8 cellular contexts compared by ENCODE assay signal in the genomic region with DNA sequence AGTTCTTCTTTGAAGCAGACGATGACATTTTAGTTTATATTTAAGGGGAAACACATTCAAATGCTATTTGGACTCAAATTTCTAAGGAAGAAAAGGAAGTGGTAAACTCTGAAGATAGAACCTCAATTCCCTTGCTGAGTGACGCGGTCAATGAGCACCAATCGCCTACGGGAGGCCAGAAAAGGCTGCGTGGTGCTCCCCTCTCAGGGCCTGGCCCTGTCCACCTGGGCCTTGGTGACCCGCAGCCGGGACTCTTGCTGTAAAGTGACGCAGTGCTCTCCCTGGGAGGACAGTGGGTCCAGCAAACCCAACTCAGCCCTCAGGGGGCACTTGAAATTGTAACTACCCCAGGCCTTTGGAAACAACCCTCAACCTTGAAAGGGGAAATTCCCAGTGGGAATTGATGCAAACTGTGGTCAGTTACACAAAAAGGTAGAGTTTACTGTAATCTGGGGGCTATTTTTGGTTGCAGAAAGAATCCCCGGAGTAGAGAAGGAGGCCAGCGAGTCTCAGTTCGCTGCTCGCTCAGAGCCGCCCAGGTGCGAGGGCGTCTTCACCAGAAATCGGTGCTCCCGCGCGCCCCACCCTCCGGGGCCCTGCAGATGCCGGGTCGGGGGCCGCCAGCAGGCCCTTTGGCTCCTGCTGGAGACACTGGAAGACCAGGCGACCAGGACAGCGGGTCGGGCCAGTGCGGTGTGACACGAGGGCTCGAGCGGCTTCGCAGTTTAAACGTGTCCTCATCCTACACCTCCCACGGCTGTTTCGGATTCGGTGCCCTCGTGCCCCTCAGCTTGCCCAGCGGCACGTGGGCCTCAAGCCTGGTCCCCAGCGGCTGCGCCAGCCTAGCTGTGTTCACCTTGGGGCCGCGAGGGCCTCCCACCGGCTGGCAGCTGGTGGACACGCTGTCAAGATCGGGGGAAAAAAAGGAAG. TPM values are rescaled to one million over a fixed set of nuclear protein-coding genes. Genes with fewer than 3 reads are reported as not detected.
DNase-seq lines count a peak whose midpoint lies in the region; ATAC-seq, FAIRE-seq and TF ChIP-seq lines count a peak whose summit lies in the region.

No MANE protein-coding gene starts in this region.

- intact Hi-C loops in Panc1 (cut with micrococcal nuclease; ENCODE audit: unreplicated experiment) (loop anchor here (10.0 kb wide), 1 partner anchor 108 kb away; no protein-coding TSS in a partner anchor), HepG2 (cut with micrococcal nuclease; ENCODE audit: unreplicated experiment) (no loop called here)

- H3K27me3 ChIP-seq in Panc1 (ENCODE audit: control insufficient read depth, insufficient read depth, low read length): no peaks in the 10 kb centered on the region
- peaks cover 2 to 33% of the 10 kb centered on the region in 2 experiments; a peak in 4 of 5 replicates for H3K27me3 ChIP-seq in HepG2 (ENCODE audit: control insufficient read depth in 1 of 2, insufficient read depth in 2 of 2, low read length in 2 of 2)

- ATAC-seq in GM21737 (IDR thresholded peaks at IDR 0.05; ENCODE audit: unreplicated experiment): peak; percentile 22
- no peak for ATAC-seq in Panc1
- ATAC-seq in HepG2: no peak
- ATAC-seq in HG03521 (IDR thresholded peaks at IDR 0.05; ENCODE audit: unreplicated experiment): no peak

- TF ChIP-seq EP300 in HepG2 (IDR thresholded peaks at IDR 0.05; ENCODE audit: low read depth in 2 of 2, low read length in 2 of 2) (no peak), HepG2 (CRISPR knock-in tag; IDR thresholded peaks at IDR 0.05; ENCODE audit: borderline replicate concordance) (no peak)

- no peak for TF ChIP-seq CTCF in GM10266 (IDR thresholded peaks at IDR 0.05; ENCODE audit: control insufficient read depth, insufficient read depth, low read depth, missing control alignments)
- TF ChIP-seq CTCF in Panc1 (IDR thresholded peaks at IDR 0.05): no peak
- no peak for TF ChIP-seq CTCF in HepG2 (CRISPR knock-in tag; IDR thresholded peaks at IDR 0.05)

- no peak overlapping the region for H3K4me2 ChIP-seq in HepG2 (ENCODE audit: low read depth, low read length)

- no peak for TF ChIP-seq POLR2A in HepG2 (IDR thresholded peaks at IDR 0.05; ENCODE audit: insufficient read depth in 1 of 2, low read depth in 2 of 2, low read length in 2 of 2)

- H3K9me3 ChIP-seq in Panc1 (ENCODE audit: control insufficient read depth, insufficient read depth, low read depth, low read length) (no peaks in the 10 kb centered on the region), HepG2 (ENCODE audit: low read length) (no peaks in the 10 kb centered on the region)

- no peak overlapping the region for H3K9ac ChIP-seq in HepG2 (ENCODE audit: insufficient read depth, low read depth, low read length)

- POLR2A ChIA-PET in Panc1 (lab: Charles Lee): no interaction called here
- POLR2A ChIA-PET in HepG2 (lab: Yijun Ruan, JAX): no interaction called here

- H3K79me2 ChIP-seq in HepG2 (ENCODE audit: insufficient read depth, low read length): no peaks in the 10 kb centered on the region

- DNase-seq in GM10266 (ENCODE audit: extremely low spot score): peak; percentile 74
- no peak for DNase-seq in Panc1 (ENCODE audit: low read depth, low spot score)
- DNase-seq in islet precursor cell: peak; percentile 47
- no peak for DNase-seq in HepG2 (ENCODE audit: low spot score)
- no peak for DNase-seq in SIG-M5 (lab: John Stamatoyannopoulos, UW)
- DNase-seq in GOT3 (lab: John Stamatoyannopoulos, UW): no peak

- BruUV-seq in Panc1 (replicated peaks; lab: Mats Ljungman, UMichigan) (no TSS peak), HepG2 (replicated peaks; lab: Mats Ljungman, UMichigan) (no TSS peak)

- CTCF ChIA-PET in Panc1 (lab: Charles Lee) (no interaction called here), HepG2 (lab: Yijun Ruan, JAX; ENCODE audit: low intra/inter-chr PET ratio, low total read pairs) (no interaction called here)

- no peak for TF ChIP-seq RAD21 in HepG2 (CRISPR knock-in tag; IDR thresholded peaks at IDR 0.05)

- no peak for FAIRE-seq in HepG2 (lab: Jason Lieb, UNC)

- H3K4me1 ChIP-seq in Panc1 (ENCODE audit: control insufficient read depth, insufficient read depth, low read length) (peaks cover 31% of the 10 kb centered on the region), HepG2 (ENCODE audit: insufficient read depth, low read length) (no peaks in the 10 kb centered on the region)

- no peaks in the 10 kb centered on the region for H4K20me1 ChIP-seq in HepG2 (ENCODE audit: insufficient read depth, low read length)

- H3K4me3 ChIP-seq in Panc1 (ENCODE audit: low read depth in 2 of 2, low read length in 2 of 2) (peak overlapping the region in 1 of 2 experiments; percentile 70; a peak in 1 of 4 replicates), HepG2 (replicated peaks in 1 of 3; ENCODE audit: insufficient read depth in 1 of 3, low read depth in 2 of 3, low read length in 3 of 3) (no peak overlapping the region)

- WGBS in HepG2 (ENCODE audit: low lambda C conversion rate): 79% methylated on average over 25 of the region's 46 CpGs

- H3K27ac ChIP-seq in Panc1 (ENCODE audit: low read length) (peak overlapping the region; percentile 74; the same call in 1 of the 2 replicates), HepG2 (ENCODE audit: extremely low read length, insufficient read depth, low read length) (no peak overlapping the region)

- H3K36me3 ChIP-seq in Panc1 (ENCODE audit: control insufficient read depth, insufficient read depth, low read length) (no peaks in the 10 kb centered on the region), HepG2 (replicated peaks in 1 of 2; ENCODE audit: control insufficient read depth in 1 of 2, insufficient read depth in 2 of 2, low read length in 2 of 2) (no peaks in the 10 kb centered on the region)

- no peak overlapping the region for H2AFZ ChIP-seq in HepG2 (ENCODE audit: low read length)

- in situ Hi-C loops in Panc1 (cut with HindIII; ENCODE audit: low pct_unique_long_range_greater_than_20kb, low sequenced_read_pairs): no loop called here
- in situ Hi-C loops in HepG2 (cut with HindIII; ENCODE audit: extremely low pct_ligation_motif_present, low pct_unique_long_range_greater_than_20kb): no loop called here

TF ChIP-seq in HepG2, 621 proteins besides CTCF, POLR2A, EP300 and RAD21 (continues in another document):
- TF ChIP-seq TRIM24 (CRISPR knock-in tag; IDR thresholded peaks at IDR 0.05) (no peak), KAT7 (CRISPR knock-in tag; IDR thresholded peaks at IDR 0.05; ENCODE audit: borderline replicate concordance) (no peak), HOXA3 (CRISPR knock-in tag; IDR thresholded peaks at IDR 0.05) (no peak), NR2C2 (CRISPR knock-in tag; IDR thresholded peaks at IDR 0.05; ENCODE audit: borderline replicate concordance) (no peak), ZNF3 (CRISPR knock-in tag; IDR thresholded peaks at IDR 0.05) (no peak), SMAD1 (CRISPR knock-in tag; IDR thresholded peaks at IDR 0.05; ENCODE audit: borderline replicate concordance, low read depth) (no peak)
- TF ChIP-seq, protein P1, sequence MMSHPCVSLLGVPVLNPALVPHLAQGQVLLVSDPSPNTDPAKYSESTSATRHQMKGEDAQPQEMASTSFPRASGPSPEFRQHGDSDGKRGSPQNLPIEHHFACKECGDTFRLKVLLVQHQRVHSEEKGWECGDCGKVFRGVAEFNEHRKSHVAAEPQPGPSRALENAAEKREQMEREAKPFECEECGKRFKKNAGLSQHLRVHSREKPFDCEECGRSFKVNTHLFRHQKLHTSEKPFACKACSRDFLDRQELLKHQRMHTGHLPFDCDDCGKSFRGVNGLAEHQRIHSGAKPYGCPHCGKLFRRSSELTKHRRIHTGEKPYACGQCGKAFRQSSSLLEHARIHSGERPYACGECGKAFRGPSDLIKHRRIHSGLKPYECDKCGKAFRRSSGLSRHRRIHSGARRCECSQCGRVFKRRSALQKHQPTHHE (CRISPR knock-in tag; IDR thresholded peaks at IDR 0.05; ENCODE audit: borderline replicate concordance): no peak
- TF ChIP-seq, protein P2, sequence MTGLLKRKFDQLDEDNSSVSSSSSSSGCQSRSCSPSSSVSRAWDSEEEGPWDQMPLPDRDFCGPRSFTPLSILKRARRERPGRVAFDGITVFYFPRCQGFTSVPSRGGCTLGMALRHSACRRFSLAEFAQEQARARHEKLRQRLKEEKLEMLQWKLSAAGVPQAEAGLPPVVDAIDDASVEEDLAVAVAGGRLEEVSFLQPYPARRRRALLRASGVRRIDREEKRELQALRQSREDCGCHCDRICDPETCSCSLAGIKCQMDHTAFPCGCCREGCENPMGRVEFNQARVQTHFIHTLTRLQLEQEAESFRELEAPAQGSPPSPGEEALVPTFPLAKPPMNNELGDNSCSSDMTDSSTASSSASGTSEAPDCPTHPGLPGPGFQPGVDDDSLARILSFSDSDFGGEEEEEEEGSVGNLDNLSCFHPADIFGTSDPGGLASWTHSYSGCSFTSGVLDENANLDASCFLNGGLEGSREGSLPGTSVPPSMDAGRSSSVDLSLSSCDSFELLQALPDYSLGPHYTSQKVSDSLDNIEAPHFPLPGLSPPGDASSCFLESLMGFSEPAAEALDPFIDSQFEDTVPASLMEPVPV (CRISPR knock-in tag; IDR thresholded peaks at IDR 0.05): no peak

RNA-seq across cellular contexts. Expression of a gene that starts 1.4 kb away (rescaled TPM):
- total RNA-seq in Panc1 (2021; ENCODE audit: unreplicated experiment) (19.1 TPM), HepG2 (2016; rRNA removed; fragmentation: Illumina TruSeq; extraction: Trizol) (0.02 TPM in 1 of 2 replicates, not detected in the other)
- polyA plus RNA-seq in Panc1 (2012; ENCODE audit: insufficient read length): 7.7 TPM
- not detected in 2 replicates for total RNA-seq in HepG2 (2016; cell fraction: cytosol; rRNA removed; fragmentation: Illumina TruSeq; extraction: Trizol; ENCODE audit: low read depth)
- 0.02 and 0.03 TPM in 2 replicates for total RNA-seq in HepG2 (2016; cell fraction: insoluble cytoplasmic fraction; rRNA removed; fragmentation: Illumina TruSeq; extraction: Trizol)
- 0.03 TPM in 1 of 2 replicates, not detected in the other for total RNA-seq in HepG2 (2016; cell fraction: membrane; rRNA removed; fragmentation: Illumina TruSeq; extraction: Trizol)
- 0.09 TPM in 1 of 2 replicates, not detected in the other for total RNA-seq in HepG2 (2016; cell fraction: nucleus; rRNA removed; fragmentation: Illumina TruSeq; extraction: Trizol)
- polyA plus RNA-seq in HepG2 (2011; rRNA removed): not detected in 2 replicates
- not detected in 2 replicates for polyA plus RNA-seq in HepG2 (2011; cell fraction: cytosol; rRNA removed)
- 0.02 and 0.03 TPM in 2 replicates for polyA plus RNA-seq in HepG2 (2011; cell fraction: nucleus; rRNA removed)
- polyA plus RNA-seq in HepG2 (2012): not detected in 2 replicates
- not detected in 2 replicates for polyA plus RNA-seq in HepG2 (2016; cell fraction: cytosol; fragmentation: Illumina TruSeq; extraction: Trizol; ENCODE audit: low read depth)
- polyA plus RNA-seq in HepG2 (2016; cell fraction: insoluble cytoplasmic fraction; fragmentation: Illumina TruSeq; extraction: Trizol; ENCODE audit: low read depth): not detected in 2 replicates
- polyA plus RNA-seq in HepG2 (2016; cell fraction: membrane; fragmentation: Illumina TruSeq; extraction: Trizol; ENCODE audit: low read depth): not detected in 2 replicates
- 0.11 TPM in 1 of 2 replicates, not detected in the other for polyA plus RNA-seq in HepG2 (2016; cell fraction: nucleus; fragmentation: Illumina TruSeq; extraction: Trizol; ENCODE audit: insufficient read depth, low read depth)
- 0.02 and 9.0 TPM in 2 replicates for polyA minus RNA-seq in HepG2 (2011; rRNA and poly(A)+ RNA removed; ENCODE audit: low replicate concordance)
- 0.09 TPM in 1 of 2 replicates, not detected in the other for polyA minus RNA-seq in HepG2 (2011; cell fraction: cytosol; rRNA and poly(A)+ RNA removed)
- polyA minus RNA-seq in HepG2 (2011; cell fraction: nucleus; rRNA and poly(A)+ RNA removed): not detected in 2 replicates

Comparison
In these comparisons a context has a peak if more than half of its experiments do, and no peak if none do; other contexts are left out.
1. DNase-seq: peak in GM10266 (single experiment) and islet precursor cell (single experiment); none in Panc1 (single experiment), HepG2 (single experiment), SIG-M5 (single experiment) and GOT3 (single experiment).
2. RNA of a gene that starts 1.4 kb away (total RNA-seq): 19.1 TPM in Panc1 (single experiment); 0.02 to 0.09 TPM in HepG2; every median in the first group is over 10 times any median in the second.